ENCODE assay signal across 8 cellular contexts in genomic region chr6:152669894-152670293, GRCh38. TPM values are rescaled to one million over a fixed set of nuclear protein-coding genes. Genes with fewer than 3 reads are reported as not detected.
DNase-seq lines count a peak whose midpoint lies in the region; ATAC-seq and TF ChIP-seq lines count a peak whose summit lies in the region.

No MANE protein-coding gene starts in this region.

- ATAC-seq in HG03565 (IDR thresholded peaks at IDR 0.05; ENCODE audit: unreplicated experiment), result peak; percentile 69
- ATAC-seq in GM21367 (IDR thresholded peaks at IDR 0.05; ENCODE audit: unreplicated experiment), result no peak
- no peak for ATAC-seq in HG03520 (IDR thresholded peaks at IDR 0.05; ENCODE audit: unreplicated experiment)
- ATAC-seq in stimulated activated naive CD8-positive, alpha-beta T cell treated with anti-CD3 and anti-CD28 coated beads, Interleukin-15, amount 100 ng/mL, for 72 hours, result no peak

- H3K9me3 Mint-ChIP-seq in stimulated activated naive CD8-positive, alpha-beta T cell treated with anti-CD3 and anti-CD28 coated beads, Interleukin-15, amount 100 ng/mL, for 72 hours, result peaks cover 0 to 5% of the 10 kb centered on the region in 2 donors

- no peaks in the 10 kb centered on the region for H3K27me3 ChIP-seq in ascending aorta

- no peak overlapping the region for H3K27ac ChIP-seq in ascending aorta

- H3K4me3 Mint-ChIP-seq in stimulated activated naive CD8-positive, alpha-beta T cell treated with anti-CD3 and anti-CD28 coated beads, Interleukin-15, amount 100 ng/mL, for 72 hours, result no peak overlapping the region

- intact Hi-C loops in ascending aorta (cut with DNase I), result no loop called here

- peak; percentile 46 for DNase-seq in ELR (ENCODE audit: low read depth)
- DNase-seq in ascending aorta (ENCODE audit: low spot score in 2 of 2), result no peak
- peak; percentile 26 for DNase-seq in myocyte (ENCODE audit: low read depth)
- DNase-seq in activated T-cell treated with anti-CD3 and anti-CD28 coated beads for 4 hours, result no peak
- DNase-seq in stimulated activated naive CD8-positive, alpha-beta T cell treated with anti-CD3 and anti-CD28 coated beads, Interleukin-15, amount 100 ng/mL, for 72 hours, result no peak

- no peak overlapping the region for H3K4me3 ChIP-seq in ascending aorta

- H3K27me3 Mint-ChIP-seq in stimulated activated naive CD8-positive, alpha-beta T cell treated with anti-CD3 and anti-CD28 coated beads, Interleukin-15, amount 100 ng/mL, for 72 hours, result peaks cover 8% of the 10 kb centered on the region

- no peaks in the 10 kb centered on the region for H3K4me1 Mint-ChIP-seq in stimulated activated naive CD8-positive, alpha-beta T cell treated with anti-CD3 and anti-CD28 coated beads, Interleukin-15, amount 100 ng/mL, for 72 hours

- peak in 2 of 3 experiments; percentile 15 to 31 for TF ChIP-seq CTCF in ascending aorta (IDR thresholded peaks at IDR 0.05)

- H3K9me3 ChIP-seq in ascending aorta, result no peaks in the 10 kb centered on the region

- no peaks in the 10 kb centered on the region for H3K4me1 ChIP-seq in ascending aorta

- H3K36me3 ChIP-seq in ascending aorta, result no peaks in the 10 kb centered on the region

- no peak overlapping the region for H3K27ac Mint-ChIP-seq in stimulated activated naive CD8-positive, alpha-beta T cell treated with anti-CD3 and anti-CD28 coated beads, Interleukin-15, amount 100 ng/mL, for 72 hours

RNA-seq across cellular contexts. Expression of gene MYCT1, which starts 27.8 kb away (rescaled TPM):
- total RNA-seq in ascending aorta (15.6 TPM), myocyte (0.21 TPM in 1 of 2 replicates, not detected in the other)
- polyA plus RNA-seq in myocyte (2012), result 0.05 TPM

RNA-seq across cellular contexts. Expression of gene SYNE1, which starts 32.7 kb away (rescaled TPM):
- 233 TPM for total RNA-seq in ascending aorta
- 123 and 258 TPM in 2 replicates for total RNA-seq in myocyte
- 45.0 TPM for polyA plus RNA-seq in myocyte (2012)

Comparison
In these comparisons a context has a peak if more than half of its experiments do, and no peak if none do; other contexts are left out.
1. DNase-seq: peak in ELR (single experiment) and myocyte (single experiment); none in ascending aorta (0 of 2), activated T-cell treated with anti-CD3 and anti-CD28 coated beads for 4 hours (single experiment) and stimulated activated naive CD8-positive, alpha-beta T cell treated with anti-CD3 and anti-CD28 coated beads, Interleukin-15, amount 100 ng/mL, for 72 hours (0 of 2).
2. RNA of gene MYCT1, which starts 27.8 kb away (total RNA-seq): 15.6 TPM in ascending aorta (single experiment); 0.21 TPM in myocyte; every median in the first group is over 10 times any median in the second.